ENCODE assay signal across 16 cellular contexts in the genomic region with DNA sequence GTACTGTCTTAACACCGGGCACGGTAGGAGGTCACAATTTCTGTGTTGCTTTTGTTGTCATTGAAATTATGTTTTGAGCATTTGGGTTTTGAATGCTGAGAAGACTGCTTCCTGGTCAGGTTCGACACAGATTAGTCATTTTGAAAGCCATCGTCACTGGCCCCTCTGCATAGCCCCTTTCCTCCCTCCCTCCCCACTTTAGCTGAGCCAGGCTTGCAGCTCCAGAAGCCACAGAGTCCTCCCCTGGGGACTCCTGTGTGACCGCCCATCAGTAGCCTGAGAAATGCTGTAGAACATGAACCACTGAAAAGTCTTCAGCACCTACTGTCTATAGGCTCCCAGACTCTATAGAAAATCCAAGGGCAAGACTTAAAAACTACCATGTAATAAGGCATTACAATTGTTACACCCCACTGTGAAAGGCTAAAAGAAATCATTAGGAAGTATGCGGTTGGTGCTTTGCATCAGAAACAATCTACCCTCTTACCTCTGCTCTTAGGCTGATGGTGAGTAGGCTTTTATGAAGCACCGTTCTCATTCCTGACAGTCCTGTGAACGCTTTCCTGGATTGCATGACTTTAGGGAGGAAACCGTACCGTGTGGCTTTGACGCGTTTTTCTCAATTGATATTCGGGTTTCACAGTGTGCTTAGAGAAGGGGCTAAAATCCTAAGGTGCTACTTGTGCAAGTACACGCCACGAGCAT. TPM values are rescaled to one million over a fixed set of nuclear protein-coding genes. Genes with fewer than 3 reads are reported as not detected.
DNase-seq lines count a peak whose midpoint lies in the region; ATAC-seq and TF ChIP-seq lines count a peak whose summit lies in the region.
"Had no signal": no experiment of that assay in that cellular context is flagged by ENCODE, and none has a peak within 500 bp of the region (broad histone marks: within the 10 kb centered on the region; RNA-seq: fewer than 3 reads in every experiment).

No MANE protein-coding gene starts in this region.

- H3K27ac ChIP-seq in HUES64 (ENCODE audit: low read depth, low read length) = peak overlapping the region; percentile 66; the same call in 1 of the 2 replicates
- H3K27ac ChIP-seq: C4-2B, GM23248, right atrium auricular region had no signal

- 39% methylated on average over 14 of the region's 15 CpGs for WGBS in HUES64

- DNase-seq in natural killer cell (no peak), NCI-H187 (lab: John Stamatoyannopoulos, UW) (no peak), GM20000 (ENCODE audit: low spot score) (no peak)
- DNase-seq in stimulated activated CD4-positive, alpha-beta T cell treated with anti-CD3 and anti-CD28 coated beads, Interleukin-12 subunit alpha, Interleukin-12 subunit beta, amount 100 ng/mL, for 4 hours = no peak
- DNase-seq: activated CD4-positive, CD25-positive, alpha-beta regulatory T cell; central memory CD4-positive, alpha-beta T cell; GM23248; NCI-H226; stimulated activated CD4-positive, alpha-beta T cell treated with anti-CD3 and anti-CD28 coated beads, Interleukin-4, amount 100 ng/mL, for 1 hour had no signal

- ATAC-seq in GM18511 (IDR thresholded peaks at IDR 0.05; ENCODE audit: unreplicated experiment) = peak; percentile 85
- peak; percentile 86 for ATAC-seq in GM21723 (IDR thresholded peaks at IDR 0.05; ENCODE audit: unreplicated experiment)
- peak in 2 of 3 donors; percentile 12 to 37 for ATAC-seq in natural killer cell
- ATAC-seq: stimulated activated memory B cell treated with anti-CD40 and anti-IgM and Interleukin-4, amounts not matched to agents 10 μg/mL and 1 μg/mL and 100 μg/mL, for 72 hours had no signal

- peak overlapping the region; percentile 13 for H3K4me3 ChIP-seq in HUES64 (ENCODE audit: low read length)
- H3K4me3 ChIP-seq: GM23248, right atrium auricular region had no signal

- peaks cover 11% of the 10 kb centered on the region for H3K4me1 ChIP-seq in HUES64 (ENCODE audit: insufficient read depth, low read length)

- peak overlapping the region; percentile 22 for H3K4me3 Mint-ChIP-seq in natural killer cell
- H3K4me3 Mint-ChIP-seq: activated naive CD8-positive, alpha-beta T cell; stimulated activated memory B cell treated with anti-CD40 and anti-IgM and Interleukin-4, amounts not matched to agents 10 μg/mL and 1 μg/mL and 100 μg/mL, for 72 hours had no signal

- intact Hi-C loops in natural killer cell (cut with micrococcal nuclease) = no loop called here

- no peaks in the 10 kb centered on the region for H3K9me3 Mint-ChIP-seq in natural killer cell
- H3K9me3 Mint-ChIP-seq: stimulated activated memory B cell treated with anti-CD40 and anti-IgM and Interleukin-4, amounts not matched to agents 10 μg/mL and 1 μg/mL and 100 μg/mL, for 72 hours had no signal

- TF ChIP-seq CTCF in natural killer cell (IDR thresholded peaks at IDR 0.05) (no peak), GM20000 (IDR thresholded peaks at IDR 0.05; ENCODE audit: extremely low read depth, missing control alignments) (no peak)

- peaks cover 52 to 77% of the 10 kb centered on the region in 2 donors for H3K27me3 Mint-ChIP-seq in natural killer cell (ENCODE audit: low read depth in 2 of 2)

- H3K4me1 Mint-ChIP-seq in natural killer cell = peaks cover 32 to 47% of the 10 kb centered on the region in 2 donors

- H3K27me3 ChIP-seq in HUES64 (ENCODE audit: insufficient read depth, low read length) = no peaks in the 10 kb centered on the region
- H3K27me3 ChIP-seq: right atrium auricular region had no signal

- no peak overlapping the region for H3K9ac ChIP-seq in HUES64 (ENCODE audit: low read depth, low read length)
- H3K9ac ChIP-seq: GM23248 had no signal

- no peaks in the 10 kb centered on the region for H3K36me3 ChIP-seq in HUES64 (ENCODE audit: insufficient read depth, low read length)

- H3K9me3 ChIP-seq in HUES64 (ENCODE audit: insufficient read depth, low read depth, low read length) = no peaks in the 10 kb centered on the region
- H3K9me3 ChIP-seq: right atrium auricular region had no signal

- H3K36me3 Mint-ChIP-seq in natural killer cell = no peaks in the 10 kb centered on the region
- H3K36me3 Mint-ChIP-seq: activated naive CD8-positive, alpha-beta T cell; stimulated activated memory B cell treated with anti-CD40 and anti-IgM and Interleukin-4, amounts not matched to agents 10 μg/mL and 1 μg/mL and 100 μg/mL, for 72 hours had no signal

- no peak overlapping the region for H3K27ac Mint-ChIP-seq in natural killer cell
- H3K27ac Mint-ChIP-seq: activated naive CD8-positive, alpha-beta T cell; stimulated activated memory B cell treated with anti-CD40 and anti-IgM and Interleukin-4, amounts not matched to agents 10 μg/mL and 1 μg/mL and 100 μg/mL, for 72 hours had no signal

RNA-seq across cellular contexts. Expression of a gene that starts 24.8 kb away (rescaled TPM):
- 2.9 TPM for polyA plus RNA-seq in HUES64 (2013, experiment 1 of 2)
- 4.2 TPM for polyA plus RNA-seq in HUES64 (2013, experiment 2 of 2)
- total RNA-seq in natural killer cell = under 1 TPM in 2 of 3 donors, not detected in 1; 0.07 to 0.43 TPM

Comparison
In these comparisons a context has a peak if more than half of its experiments do, and no peak if none do; other contexts are left out.
1. ATAC-seq: peak in every context shown above with its lines; median percentile 86 in GM21723; 85 in GM18511; 24 in natural killer cell.